8 cellular contexts compared by ENCODE assay signal in genomic region chr3:184712248-184712559, GRCh38. TPM values are rescaled to one million over a fixed set of nuclear protein-coding genes. Genes with fewer than 3 reads are reported as not detected.
DNase-seq lines count a peak whose midpoint lies in the region; ATAC-seq and TF ChIP-seq lines count a peak whose summit lies in the region.

No MANE protein-coding gene starts in this region.

- no peaks in the 10 kb centered on the region; a peak in 1 of 22 replicates for H4K20me1 ChIP-seq in BLaER1 treated with 17β-estradiol and CSF1 and Interleukin-3, amounts not matched to agents 10 nM and 100 nM
- H4K20me1 ChIP-seq in KMS-11 (ENCODE audit: insufficient read depth) (no peaks in the 10 kb centered on the region), neural cell (ENCODE audit: insufficient read depth) (no peaks in the 10 kb centered on the region)

- H3K4me2 ChIP-seq in BLaER1 treated with 17β-estradiol and CSF1 and Interleukin-3, amounts not matched to agents 10 nM and 100 nM: peak overlapping the region; percentile 92 to 100 (median 97)
- H3K4me2 ChIP-seq in KMS-11 (peak overlapping the region; percentile 75; the same call in 1 of the 2 replicates), neural cell (ENCODE audit: low read length) (peak overlapping the region; percentile 89)

- peaks cover 39 to 56% (median 49%) of the 10 kb centered on the region in 10 experiments for H3K4me1 ChIP-seq in BLaER1 treated with 17β-estradiol and CSF1 and Interleukin-3, amounts not matched to agents 10 nM and 100 nM
- peaks cover 17% of the 10 kb centered on the region for H3K4me1 ChIP-seq in KMS-11 (ENCODE audit: low read depth, poor library complexity, severe bottlenecking)

- H3K27me3 ChIP-seq in BLaER1 treated with 17β-estradiol and CSF1 and Interleukin-3, amounts not matched to agents 10 nM and 100 nM: peaks cover 0 to 17% (median 0%) of the 10 kb centered on the region in 11 experiments; a peak in 5 of 22 replicates
- peaks cover 4% of the 10 kb centered on the region; the same call in 1 of the 2 replicates for H3K27me3 ChIP-seq in KMS-11 (ENCODE audit: insufficient read depth, low read depth)
- H3K27me3 ChIP-seq in neural cell (ENCODE audit: insufficient read depth, low read depth, low read length): no peaks in the 10 kb centered on the region

- POLR2A ChIA-PET in GM10248 (lab: Yijun Ruan, JAX): no interaction called here

- ATAC-seq in GM21367 (IDR thresholded peaks at IDR 0.05; ENCODE audit: unreplicated experiment): peak; percentile 12

- peak overlapping the region in 10 of 11 experiments; percentile 64 to 82 (median 75); a peak in 18 of 22 replicates for H3K9ac ChIP-seq in BLaER1 treated with 17β-estradiol and CSF1 and Interleukin-3, amounts not matched to agents 10 nM and 100 nM
- H3K9ac ChIP-seq in KMS-11 (no peak overlapping the region), neural cell (ENCODE audit: low read length) (peak overlapping the region; percentile 92)

- peaks cover 7 to 17% (median 11%) of the 10 kb centered on the region in 11 experiments for H3K9me3 ChIP-seq in BLaER1 treated with 17β-estradiol and CSF1 and Interleukin-3, amounts not matched to agents 10 nM and 100 nM (replicated peaks in 1 of 11)
- H3K9me3 ChIP-seq in neural cell (ENCODE audit: low read length): no peaks in the 10 kb centered on the region

- no peaks in the 10 kb centered on the region for H3F3A ChIP-seq in neural cell (ENCODE audit: insufficient read depth, low read length, poor library complexity, severe bottlenecking)

- peak overlapping the region; percentile 93 for H2AFZ ChIP-seq in KMS-11 (ENCODE audit: low read depth)
- peak overlapping the region; percentile 93 for H2AFZ ChIP-seq in neural cell (ENCODE audit: low read depth, low read length)

- H3K79me2 ChIP-seq in KMS-11 (ENCODE audit: insufficient read depth, low read depth) (peaks cover 15% of the 10 kb centered on the region; the same call in 1 of the 2 replicates), neural cell (replicated peaks; ENCODE audit: insufficient read depth, low read length) (peaks cover 18% of the 10 kb centered on the region)

- H3K36me3 ChIP-seq in BLaER1 treated with 17β-estradiol and CSF1 and Interleukin-3, amounts not matched to agents 10 nM and 100 nM: peaks cover 0 to 9% (median 1%) of the 10 kb centered on the region in 11 experiments; a peak in 6 of 22 replicates
- H3K36me3 ChIP-seq in KMS-11 (ENCODE audit: insufficient read depth): no peaks in the 10 kb centered on the region
- no peaks in the 10 kb centered on the region for H3K36me3 ChIP-seq in neural cell (ENCODE audit: insufficient read depth, low read length)

- peak overlapping the region in 5 of 11 experiments; percentile 70 to 85 (median 77); a peak in 9 of 22 replicates for H3K27ac ChIP-seq in BLaER1 treated with 17β-estradiol and CSF1 and Interleukin-3, amounts not matched to agents 10 nM and 100 nM
- H3K27ac ChIP-seq in KMS-11: no peak overlapping the region
- peak overlapping the region; percentile 90 to 92 for H3K27ac ChIP-seq in coronary artery
- H3K27ac ChIP-seq in neural cell (ENCODE audit: low read length): peak overlapping the region; percentile 88

- no peaks in the 10 kb centered on the region for H3K9me2 ChIP-seq in neural cell (ENCODE audit: insufficient read depth, low read length)

- in situ Hi-C loops in GM13976 (cut with MboI; ENCODE audit: low sequenced_read_pairs, unreplicated experiment): no loop called here

- no peak for TF ChIP-seq CTCF in KMS-11 (conservative IDR thresholded peaks at IDR 0.05; ENCODE audit: low read depth, low read length)
- no peak for TF ChIP-seq CTCF in coronary artery (IDR thresholded peaks at IDR 0.05)
- no peak for TF ChIP-seq CTCF in neural cell (IDR thresholded peaks at IDR 0.05; ENCODE audit: poor library complexity, severe bottlenecking)
- TF ChIP-seq CTCF in GM10248 (IDR thresholded peaks at IDR 0.05; ENCODE audit: control extremely low read depth, extremely low read depth, low read depth, missing control alignments): no peak
- no peak for TF ChIP-seq CTCF in GM13976 (IDR thresholded peaks at IDR 0.05; ENCODE audit: borderline replicate concordance, control extremely low read depth, extremely low read depth, insufficient read depth, missing control alignments)

- TF ChIP-seq RAD21 in neural cell (conservative IDR thresholded peaks at IDR 0.05): peak; percentile 8

- CTCF ChIA-PET in GM10248 (lab: Yijun Ruan, JAX): interaction anchor here (1.2 to 1.6 kb wide), 2 partner anchors 36 to 151 kb away, joined by 3 read pairs; no protein-coding TSS in a partner anchor

- peak overlapping the region; percentile 54 to 80 (median 66) for H3K4me3 ChIP-seq in BLaER1 treated with 17β-estradiol and CSF1 and Interleukin-3, amounts not matched to agents 10 nM and 100 nM
- no peak overlapping the region for H3K4me3 ChIP-seq in KMS-11 (IDR thresholded peaks at IDR 0.05; ENCODE audit: insufficient read depth, low read depth, low read length)
- peak overlapping the region; percentile 84 for H3K4me3 ChIP-seq in coronary artery
- peak overlapping the region; percentile 75 for H3K4me3 ChIP-seq in neural cell (ENCODE audit: low read length)

- TF ChIP-seq EP300 in neural cell (conservative IDR thresholded peaks at IDR 0.05; ENCODE audit: poor library complexity, severe bottlenecking): no peak

- DNase-seq in coronary artery (ENCODE audit: low spot score) (no peak), GM10248 (ENCODE audit: extremely low spot score) (no peak), NCI-H2227 treated with DMSO at 0.1 percent for 48 hours (lab: John Stamatoyannopoulos, UW) (no peak), GM13976 (ENCODE audit: low spot score) (no peak)

TF ChIP-seq in neural cell, 6 proteins besides CTCF, POLR2A, EP300 and RAD21:
- no peak for TF ChIP-seq EZH2 (IDR thresholded peaks at IDR 0.05; ENCODE audit: borderline replicate concordance, insufficient read depth, low read length, poor library complexity, severe bottlenecking)
- TF ChIP-seq REST (IDR thresholded peaks at IDR 0.05; ENCODE audit: borderline replicate concordance): no peak
- TF ChIP-seq MXI1 (conservative IDR thresholded peaks at IDR 0.05; ENCODE audit: poor library complexity, severe bottlenecking): no peak
- no peak for TF ChIP-seq TAF1 (IDR thresholded peaks at IDR 0.05; ENCODE audit: low read depth)
TF ChIP-seq in neural cell: peak in this region for 0.

RNA-seq across cellular contexts. Expression of gene MAGEF1, which starts 0.3 kb away (rescaled TPM):
- polyA plus RNA-seq in neural cell: 90.9 and 103 TPM in 2 replicates
- polyA minus RNA-seq in neural cell: 56.0 and 63.8 TPM in 2 replicates
